8 cellular contexts compared by ENCODE assay signal in the genomic region with DNA sequence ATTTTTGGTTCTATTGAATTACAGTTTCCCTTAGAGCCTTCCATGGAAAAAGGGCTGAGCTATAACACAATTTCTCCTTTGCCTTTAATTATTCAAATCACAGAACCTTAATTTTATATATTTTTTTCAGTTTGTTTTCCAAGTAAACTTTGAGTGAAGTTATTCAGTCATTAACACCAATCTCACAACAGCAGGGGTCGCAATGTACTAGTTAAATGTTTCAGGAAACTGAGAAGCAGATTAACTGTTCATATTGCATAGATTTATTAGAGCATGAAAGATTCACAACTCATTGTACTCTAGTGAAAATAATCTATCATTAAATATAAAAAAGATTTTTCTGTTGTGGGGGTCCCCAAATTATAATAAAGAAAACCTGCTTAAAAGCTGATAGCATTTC.
DNase-seq lines count a peak whose midpoint lies in the region; ATAC-seq lines count a peak whose summit lies in the region.

No MANE protein-coding gene starts in this region.

- peaks cover 19% of the 10 kb centered on the region for H3K36me3 Mint-ChIP-seq in activated naive CD8-positive, alpha-beta T cell treated with anti-CD3 and anti-CD28 coated beads, Interleukin-2, amount 50 U/mL, for 24 hours (ENCODE audit: low read depth)
- H3K36me3 Mint-ChIP-seq in activated naive CD8-positive, alpha-beta T cell treated with anti-CD3 and anti-CD28 coated beads for 36 hours, result peaks cover 21% of the 10 kb centered on the region
- H3K36me3 Mint-ChIP-seq in activated T-helper 17 cell treated with anti-CD3 and anti-CD28 coated beads, Interleukin-2, amount 50 U/mL, for 72 hours (ENCODE audit: low read depth), result peaks cover 39% of the 10 kb centered on the region

- DNase-seq in activated naive CD8-positive, alpha-beta T cell treated with anti-CD3 and anti-CD28 coated beads, Interleukin-2, amount 50 U/mL, for 24 hours, result peak; percentile 5
- no peak for DNase-seq in activated naive CD8-positive, alpha-beta T cell treated with anti-CD3 and anti-CD28 coated beads for 36 hours
- DNase-seq in NCI-H446 treated with DMSO at 0.1 percent for 48 hours (lab: John Stamatoyannopoulos, UW) (peak; percentile 33), dermis microvascular lymphatic vessel endothelial cell (ENCODE audit: low read depth in 2 of 2) (peak; percentile 14 to 60), renal cortical epithelial cell (ENCODE audit: low read depth) (peak; percentile 43), middle frontal gyrus (ENCODE audit: extremely low spot score, low spot score) (no peak), ureter (ENCODE audit: low spot score) (no peak)

- peaks cover 8% of the 10 kb centered on the region for H3K9me3 Mint-ChIP-seq in activated naive CD8-positive, alpha-beta T cell treated with anti-CD3 and anti-CD28 coated beads, Interleukin-2, amount 50 U/mL, for 24 hours
- peaks cover 5% of the 10 kb centered on the region for H3K9me3 Mint-ChIP-seq in activated naive CD8-positive, alpha-beta T cell treated with anti-CD3 and anti-CD28 coated beads for 36 hours
- no peaks in the 10 kb centered on the region for H3K9me3 Mint-ChIP-seq in activated T-helper 17 cell treated with anti-CD3 and anti-CD28 coated beads, Interleukin-2, amount 50 U/mL, for 72 hours

- H3K4me1 Mint-ChIP-seq in activated naive CD8-positive, alpha-beta T cell treated with anti-CD3 and anti-CD28 coated beads, Interleukin-2, amount 50 U/mL, for 24 hours, result no peaks in the 10 kb centered on the region
- no peaks in the 10 kb centered on the region for H3K4me1 Mint-ChIP-seq in activated naive CD8-positive, alpha-beta T cell treated with anti-CD3 and anti-CD28 coated beads for 36 hours
- H3K4me1 Mint-ChIP-seq in activated T-helper 17 cell treated with anti-CD3 and anti-CD28 coated beads, Interleukin-2, amount 50 U/mL, for 72 hours, result no peaks in the 10 kb centered on the region

- H3K27ac Mint-ChIP-seq in activated naive CD8-positive, alpha-beta T cell treated with anti-CD3 and anti-CD28 coated beads, Interleukin-2, amount 50 U/mL, for 24 hours, result no peak overlapping the region
- no peak overlapping the region for H3K27ac Mint-ChIP-seq in activated naive CD8-positive, alpha-beta T cell treated with anti-CD3 and anti-CD28 coated beads for 36 hours
- H3K27ac Mint-ChIP-seq in activated T-helper 17 cell treated with anti-CD3 and anti-CD28 coated beads, Interleukin-2, amount 50 U/mL, for 72 hours, result no peak overlapping the region

- ATAC-seq in activated naive CD8-positive, alpha-beta T cell treated with anti-CD3 and anti-CD28 coated beads, Interleukin-2, amount 50 U/mL, for 24 hours, result no peak
- ATAC-seq in activated T-helper 17 cell treated with anti-CD3 and anti-CD28 coated beads, Interleukin-2, amount 50 U/mL, for 72 hours (replicated peaks), result no peak

- no peaks in the 10 kb centered on the region for H3K27me3 Mint-ChIP-seq in activated naive CD8-positive, alpha-beta T cell treated with anti-CD3 and anti-CD28 coated beads, Interleukin-2, amount 50 U/mL, for 24 hours
- H3K27me3 Mint-ChIP-seq in activated naive CD8-positive, alpha-beta T cell treated with anti-CD3 and anti-CD28 coated beads for 36 hours, result no peaks in the 10 kb centered on the region
- H3K27me3 Mint-ChIP-seq in activated T-helper 17 cell treated with anti-CD3 and anti-CD28 coated beads, Interleukin-2, amount 50 U/mL, for 72 hours, result no peaks in the 10 kb centered on the region

- H3K4me3 Mint-ChIP-seq in activated naive CD8-positive, alpha-beta T cell treated with anti-CD3 and anti-CD28 coated beads, Interleukin-2, amount 50 U/mL, for 24 hours, result no peak overlapping the region
- H3K4me3 Mint-ChIP-seq in activated naive CD8-positive, alpha-beta T cell treated with anti-CD3 and anti-CD28 coated beads for 36 hours, result no peak overlapping the region
- no peak overlapping the region for H3K4me3 Mint-ChIP-seq in activated T-helper 17 cell treated with anti-CD3 and anti-CD28 coated beads, Interleukin-2, amount 50 U/mL, for 72 hours

Comparison
In these comparisons a context has a peak if more than half of its experiments do, and no peak if none do; other contexts are left out.
1. DNase-seq: peak in activated naive CD8-positive, alpha-beta T cell treated with anti-CD3 and anti-CD28 coated beads, Interleukin-2, amount 50 U/mL, for 24 hours (single experiment), NCI-H446 treated with DMSO at 0.1 percent for 48 hours (single experiment), dermis microvascular lymphatic vessel endothelial cell (2 of 2) and renal cortical epithelial cell (single experiment); none in activated naive CD8-positive, alpha-beta T cell treated with anti-CD3 and anti-CD28 coated beads for 36 hours (single experiment), middle frontal gyrus (single experiment) and ureter (single experiment).